Comparison of ENCODE assay signal across 24 cellular contexts in genomic region chr10:33229944-33230267, GRCh38.
A peak's percentile ranks its signal among the peaks of the same experiment; 100 is the strongest.
DNase-seq lines count a peak whose midpoint lies in the region; TF ChIP-seq lines count a peak whose summit lies in the region.
"Had no signal": no experiment of that assay in that cellular context is flagged by ENCODE, and none has a peak within 500 bp of the region (broad histone marks: within the 10 kb centered on the region; RNA-seq: fewer than 3 reads in every experiment).

No MANE protein-coding gene starts in this region.

- H3K9me2 ChIP-seq in PC-9 (ENCODE audit: insufficient read depth), result no peaks in the 10 kb centered on the region

- WGBS in endodermal cell (ENCODE audit: insufficient coverage in 1 of 2, insufficient read length in 1 of 2), 2 experiments, result 88% methylated on average over 2 of the region's 2 CpGs; no CpG with 5 or more reads in 1 of the 2 experiments

- DNase-seq in NCI-H187 treated with DMSO at 0.1 percent for 48 hours (lab: John Stamatoyannopoulos, UW) (peak; percentile 4), NCI-H187 (lab: John Stamatoyannopoulos, UW) (no peak), PC-9 (no peak), endodermal cell (no peak), nephron progenitor cell (no peak), amygdala (lab: John Stamatoyannopoulos, UW) (no peak), Kasumi-1 (lab: John Stamatoyannopoulos, UW) (no peak), NCI-H446 treated with DMSO at 0.1 percent for 48 hours (lab: John Stamatoyannopoulos, UW) (no peak)
- DNase-seq: activated naive CD4-positive, alpha-beta T cell; activated T-cell treated with anti-CD3 and anti-CD28 coated beads, Interleukin-2, amount 50 U/mL, for 24 hours; BE2C; cortex of kidney; DND-41; H9; NCI-H1048; NCI-H1694 treated with DMSO at 0.1 percent for 48 hours; NCI-H2227 treated with DMSO at 0.1 percent for 48 hours; occipital lobe; SIG-M5; stimulated activated CD4-positive, alpha-beta T cell treated with anti-CD3 and anti-CD28 coated beads, Interleukin-4, amount 100 ng/mL, for 24 hours; stimulated activated naive B cell treated with anti-CD40 and anti-IgM and Interleukin-4, amounts not matched to agents 10 μg/mL and 1 μg/mL and 100 μg/mL, for 72 hours; T-cell had no signal

- H3K4me3 ChIP-seq in PC-9 (no peak overlapping the region), endodermal cell (ENCODE audit: low read length) (no peak overlapping the region)
- H3K4me3 ChIP-seq: suprapubic skin had no signal

- H3K27ac ChIP-seq in PC-9, result peak overlapping the region; percentile 53
- H3K27ac ChIP-seq in endodermal cell (ENCODE audit: low read depth, low read length), result no peak overlapping the region
- H3K27ac ChIP-seq: HL-60, suprapubic skin had no signal

- TF ChIP-seq CTCF in PC-9 (conservative IDR thresholded peaks at IDR 0.05), result no peak
- TF ChIP-seq CTCF in endodermal cell (conservative IDR thresholded peaks at IDR 0.05), result no peak
- no peak for TF ChIP-seq CTCF in nephron progenitor cell (IDR thresholded peaks at IDR 0.05)

- H3K27me3 Mint-ChIP-seq in endodermal cell (ENCODE audit: insufficient read depth) (no peaks in the 10 kb centered on the region), nephron progenitor cell (ENCODE audit: low read depth, poor library complexity) (no peaks in the 10 kb centered on the region)
- H3K27me3 Mint-ChIP-seq: activated T-cell treated with anti-CD3 and anti-CD28 coated beads, Interleukin-2, amount 50 U/mL, for 24 hours; T-cell had no signal

- no peak overlapping the region for H3K9ac ChIP-seq in endodermal cell (ENCODE audit: extremely low read depth, low read length, poor library complexity, severe bottlenecking)

- no peaks in the 10 kb centered on the region for H3K79me2 ChIP-seq in PC-9 (ENCODE audit: low read depth)

- H3K36me3 Mint-ChIP-seq in endodermal cell (ENCODE audit: low read depth) (peaks cover 22% of the 10 kb centered on the region), nephron progenitor cell (ENCODE audit: low read depth) (peaks cover 94% of the 10 kb centered on the region)
- H3K36me3 Mint-ChIP-seq: stimulated activated naive B cell treated with anti-CD40 and anti-IgM and Interleukin-4, amounts not matched to agents 10 μg/mL and 1 μg/mL and 100 μg/mL, for 72 hours; T-cell had no signal

- no peaks in the 10 kb centered on the region for H3F3A ChIP-seq in PC-9 (ENCODE audit: insufficient read depth, low read depth)

- H3K9me3 Mint-ChIP-seq in endodermal cell (no peaks in the 10 kb centered on the region), nephron progenitor cell (peaks cover 3% of the 10 kb centered on the region)
- H3K9me3 Mint-ChIP-seq: activated T-cell treated with anti-CD3 and anti-CD28 coated beads, Interleukin-2, amount 50 U/mL, for 24 hours; H9; stimulated activated naive B cell treated with anti-CD40 and anti-IgM and Interleukin-4, amounts not matched to agents 10 μg/mL and 1 μg/mL and 100 μg/mL, for 72 hours; T-cell had no signal

- H3K9me3 ChIP-seq in PC-9 (ENCODE audit: insufficient read depth, low read depth) (no peaks in the 10 kb centered on the region), endodermal cell (ENCODE audit: control insufficient read depth, low read length) (no peaks in the 10 kb centered on the region)
- H3K9me3 ChIP-seq: BE2C, suprapubic skin had no signal

- H3K27ac Mint-ChIP-seq in endodermal cell (peak overlapping the region; percentile 37), nephron progenitor cell (peak overlapping the region; percentile 26)
- H3K27ac Mint-ChIP-seq: activated T-cell treated with anti-CD3 and anti-CD28 coated beads, Interleukin-2, amount 50 U/mL, for 24 hours; stimulated activated naive B cell treated with anti-CD40 and anti-IgM and Interleukin-4, amounts not matched to agents 10 μg/mL and 1 μg/mL and 100 μg/mL, for 72 hours; T-cell had no signal

- H3K36me3 ChIP-seq in PC-9 (ENCODE audit: low read depth) (0 out of 2 replicates have a peak, but pooled peaks cover 7% of the 10 kb centered on the region), endodermal cell (ENCODE audit: control insufficient read depth, insufficient read depth, low read length) (peaks cover 40% of the 10 kb centered on the region)

- POLR2A ChIA-PET in PC-9 (lab: Charles Lee; ENCODE audit: unreplicated experiment), result no interaction called here

- no peaks in the 10 kb centered on the region for H4K20me1 ChIP-seq in PC-9 (ENCODE audit: insufficient read depth)

- H3K4me1 Mint-ChIP-seq in endodermal cell (peaks cover 37% of the 10 kb centered on the region), nephron progenitor cell (peaks cover 41% of the 10 kb centered on the region)
- H3K4me1 Mint-ChIP-seq: stimulated activated naive B cell treated with anti-CD40 and anti-IgM and Interleukin-4, amounts not matched to agents 10 μg/mL and 1 μg/mL and 100 μg/mL, for 72 hours; T-cell had no signal

- no peak overlapping the region for H2AFZ ChIP-seq in PC-9

- intact Hi-C loops in PC-9 (cut with micrococcal nuclease; ENCODE audit: unreplicated experiment), result no loop called here

- CTCF ChIA-PET in PC-9 (lab: Charles Lee), result no interaction called here

- H3K4me3 Mint-ChIP-seq in endodermal cell (no peak overlapping the region), nephron progenitor cell (no peak overlapping the region)
- H3K4me3 Mint-ChIP-seq: activated T-cell treated with anti-CD3 and anti-CD28 coated beads, Interleukin-2, amount 50 U/mL, for 24 hours; H9; stimulated activated naive B cell treated with anti-CD40 and anti-IgM and Interleukin-4, amounts not matched to agents 10 μg/mL and 1 μg/mL and 100 μg/mL, for 72 hours; T-cell had no signal

- BruUV-seq in PC-9 (replicated peaks; lab: Mats Ljungman, UMichigan), result no TSS peak

- H3K4me2 ChIP-seq in PC-9, result no peak overlapping the region

- H3K4me1 ChIP-seq in PC-9 (replicated peaks; ENCODE audit: insufficient read depth) (0 out of 2 replicates have a peak, but pooled peaks cover 10% of the 10 kb centered on the region), endodermal cell (ENCODE audit: control insufficient read depth, insufficient read depth, low read length) (peaks cover 16% of the 10 kb centered on the region)

- H3K27me3 ChIP-seq in PC-9 (ENCODE audit: insufficient read depth, low read depth), result no peaks in the 10 kb centered on the region
- no peaks in the 10 kb centered on the region for H3K27me3 ChIP-seq in endodermal cell (ENCODE audit: control insufficient read depth, insufficient read depth, low read length, poor library complexity, severe bottlenecking)
- H3K27me3 ChIP-seq: BE2C, suprapubic skin had no signal
